24 cellular contexts compared by ENCODE assay signal in genomic region chr17:73907601-73907910, GRCh38.
DNase-seq lines count a peak whose midpoint lies in the region; ATAC-seq and TF ChIP-seq lines count a peak whose summit lies in the region.
"Had no signal": no experiment of that assay in that cellular context is flagged by ENCODE, and none has a peak within 500 bp of the region (broad histone marks: within the 10 kb centered on the region; RNA-seq: fewer than 3 reads in every experiment).

No MANE protein-coding gene starts in this region.

- H3K36me3 ChIP-seq in right atrium auricular region = no peaks in the 10 kb centered on the region
- H3K36me3 ChIP-seq in esophagus muscularis mucosa = no peaks in the 10 kb centered on the region
- H3K36me3 ChIP-seq: BLaER1 treated with 17β-estradiol and CSF1 and Interleukin-3, amounts not matched to agents 10 nM and 100 nM had no signal

- H3K27me3 ChIP-seq in right atrium auricular region (peaks cover 0 to under 1% of the 10 kb centered on the region in 2 donors), esophagus muscularis mucosa (peaks cover 0 to 84% (median 7%) of the 10 kb centered on the region in 4 donors)

- no peak for ATAC-seq in left ventricle myocardium superior
- ATAC-seq: A549; CD8-positive, alpha-beta T cell; GM12878 had no signal

- DNase-seq in right atrium auricular region (ENCODE audit: low spot score) = peak; percentile 13
- no peak for DNase-seq in left ventricle myocardium superior
- DNase-seq in esophagus muscularis mucosa (ENCODE audit: extremely low spot score) = peak; percentile 81
- DNase-seq in osteocyte (ENCODE audit: extremely low spot score, unreplicated experiment) = peak; percentile 77
- no peak for DNase-seq in hypothalamus (lab: John Stamatoyannopoulos, UW)
- DNase-seq in foreskin fibroblast = no peak
- no peak for DNase-seq in DMS114 treated with DMSO at 0.1 percent for 48 hours (lab: John Stamatoyannopoulos, UW; ENCODE audit: unreplicated experiment)
- DNase-seq: AML-193; Caco-2; Calu3; CD4-positive, alpha-beta T cell; DMS153; DMS53; DMS79; DND-41; EL; GDM1 had no signal

- no peaks in the 10 kb centered on the region for H3K9me3 Mint-ChIP-seq in osteocyte (ENCODE audit: unreplicated experiment)
- H3K9me3 Mint-ChIP-seq: CD4-positive, alpha-beta T cell; CD8-positive, alpha-beta T cell had no signal

- no peak for TF ChIP-seq EP300 in esophagus muscularis mucosa (IDR thresholded peaks at IDR 0.05)

- intact Hi-C loops in left ventricle myocardium superior (cut with micrococcal nuclease) (no loop called here), esophagus muscularis mucosa (cut with DNase I) (no loop called here)

- no peak overlapping the region for H3K4me3 ChIP-seq in right atrium auricular region
- no peak overlapping the region for H3K4me3 ChIP-seq in esophagus muscularis mucosa
- no peak overlapping the region for H3K4me3 ChIP-seq in foreskin fibroblast (ENCODE audit: low read depth in 1 of 2, low read length in 2 of 2)
- H3K4me3 ChIP-seq: A549; BLaER1 treated with 17β-estradiol and CSF1 and Interleukin-3, amounts not matched to agents 10 nM and 100 nM; GM12878 had no signal

- H3K9me3 ChIP-seq in right atrium auricular region (peaks cover 0 to 4% of the 10 kb centered on the region in 2 donors), esophagus muscularis mucosa (peaks cover 0 to 5% (median 0%) of the 10 kb centered on the region in 4 donors)
- H3K9me3 ChIP-seq: A549; BLaER1 treated with 17β-estradiol and CSF1 and Interleukin-3, amounts not matched to agents 10 nM and 100 nM; Caco-2 had no signal

- no peak overlapping the region for H3K4me3 Mint-ChIP-seq in osteocyte (ENCODE audit: unreplicated experiment)
- H3K4me3 Mint-ChIP-seq: B cell; CD4-positive, alpha-beta T cell; CD8-positive, alpha-beta T cell had no signal

- no peaks in the 10 kb centered on the region for H3K36me3 Mint-ChIP-seq in osteocyte (ENCODE audit: unreplicated experiment)
- H3K36me3 Mint-ChIP-seq: CD8-positive, alpha-beta T cell had no signal

- no peaks in the 10 kb centered on the region for H3K4me1 Mint-ChIP-seq in osteocyte (ENCODE audit: unreplicated experiment)
- H3K4me1 Mint-ChIP-seq: B cell had no signal

- no peak for TF ChIP-seq CTCF in right atrium auricular region (IDR thresholded peaks at IDR 0.05)
- TF ChIP-seq CTCF in esophagus muscularis mucosa (IDR thresholded peaks at IDR 0.05) = no peak
- TF ChIP-seq CTCF in osteocyte (IDR thresholded peaks at IDR 0.05) = no peak
- TF ChIP-seq CTCF in foreskin fibroblast (IDR thresholded peaks at IDR 0.05; ENCODE audit: low read depth, low read length) = no peak

- 45% methylated on average over 8 of the region's 8 CpGs for WGBS in esophagus muscularis mucosa

- no peak overlapping the region for H3K27ac Mint-ChIP-seq in osteocyte (ENCODE audit: unreplicated experiment)
- H3K27ac Mint-ChIP-seq: B cell; CD4-positive, alpha-beta T cell; CD8-positive, alpha-beta T cell had no signal

- peaks cover 5% of the 10 kb centered on the region for H3K27me3 Mint-ChIP-seq in osteocyte (ENCODE audit: unreplicated experiment)

- H3K4me1 ChIP-seq in right atrium auricular region (peaks cover 0 to 1% of the 10 kb centered on the region in 2 donors), esophagus muscularis mucosa (peaks cover 0 to 3% (median 2%) of the 10 kb centered on the region in 4 donors)
- H3K4me1 ChIP-seq: A549, Caco-2 had no signal

- H3K27ac ChIP-seq in right atrium auricular region (no peak overlapping the region), esophagus muscularis mucosa (replicated peaks in 1 of 4) (no peak overlapping the region)
- H3K27ac ChIP-seq: 22Rv1; A549; BLaER1 treated with 17β-estradiol and CSF1 and Interleukin-3, amounts not matched to agents 10 nM and 100 nM; C4-2B had no signal

- no peak for TF ChIP-seq POLR2A in esophagus muscularis mucosa (IDR thresholded peaks at IDR 0.05; ENCODE audit: low read depth)

Comparison
In these comparisons a context has a peak if more than half of its experiments do, and no peak if none do; other contexts are left out.
1. DNase-seq: peak in right atrium auricular region (single experiment), esophagus muscularis mucosa (single experiment) and osteocyte (single experiment); none in left ventricle myocardium superior (single experiment), hypothalamus (0 of 51), foreskin fibroblast (0 of 2) and DMS114 treated with DMSO at 0.1 percent for 48 hours (single experiment).